In the genomic region with DNA sequence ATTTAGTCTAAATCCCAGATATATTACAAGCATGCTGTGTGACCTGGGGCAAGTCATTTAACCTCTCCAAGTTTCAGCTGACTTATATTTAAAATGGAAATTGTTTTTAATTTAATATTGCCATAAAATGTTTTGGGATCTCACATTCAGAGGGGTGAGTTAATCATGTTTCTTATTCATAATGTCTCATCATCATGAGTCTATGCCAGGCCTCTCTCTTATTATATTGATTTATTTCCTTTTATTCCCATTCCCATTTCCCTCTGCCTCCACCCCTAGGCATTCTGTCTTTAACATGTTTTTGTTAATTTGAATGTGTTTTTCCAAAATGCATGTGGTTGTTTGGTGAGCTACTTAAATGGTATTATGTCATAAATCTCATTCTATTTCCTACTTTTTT, we compare ENCODE assay signal across 18 cellular contexts. TPM values are rescaled to one million over a fixed set of nuclear protein-coding genes. Genes with fewer than 3 reads are reported as not detected.
DNase-seq lines count a peak whose midpoint lies in the region; ATAC-seq and TF ChIP-seq lines count a peak whose summit lies in the region.
"Had no signal": no experiment of that assay in that cellular context is flagged by ENCODE, and none has a peak within 500 bp of the region (broad histone marks: within the 10 kb centered on the region; RNA-seq: fewer than 3 reads in every experiment).

No MANE protein-coding gene starts in this region.

- ATAC-seq in HCT116 (no peak), foreskin keratinocyte (peak; percentile 33), GM21528 (IDR thresholded peaks at IDR 0.05; ENCODE audit: low FRiP score, unreplicated experiment) (no peak), HG02938 (IDR thresholded peaks at IDR 0.05; ENCODE audit: unreplicated experiment) (no peak)
- ATAC-seq: HepG2 had no signal

- intact Hi-C loops in HCT116 (cut with micrococcal nuclease): no loop called here

- H3K9ac ChIP-seq in HCT116 (ENCODE audit: low read length): no peak overlapping the region

- TF ChIP-seq RAD21 in HCT116 (IDR thresholded peaks at IDR 0.05; ENCODE audit: low read depth): no peak

- TF ChIP-seq CTCF in HCT116 (IDR thresholded peaks at IDR 0.05 in 2 of 3, conservative IDR thresholded peaks at IDR 0.05 in 1 of 3; ENCODE audit: borderline replicate concordance in 1 of 3, insufficient read depth in 1 of 3, low read depth in 2 of 3, low read length in 2 of 3) (no peak), foreskin keratinocyte (conservative IDR thresholded peaks at IDR 0.05) (no peak)

- H4K20me1 ChIP-seq in HCT116 (ENCODE audit: insufficient read depth): no peaks in the 10 kb centered on the region

- H3K4me1 ChIP-seq in HCT116 (ENCODE audit: control insufficient read depth in 1 of 2, insufficient read depth in 2 of 2, low read length in 2 of 2): peaks cover 0 to 17% of the 10 kb centered on the region in 2 experiments; a peak in 2 of 4 replicates
- H3K4me1 ChIP-seq in SJSA1 (replicated peaks): peaks cover 34% of the 10 kb centered on the region
- H3K4me1 ChIP-seq in foreskin keratinocyte: peaks cover 3% of the 10 kb centered on the region

- RAD21 ChIA-PET in HCT116 (lab: Charles Lee; ENCODE audit: low non-redundant PET in 1 of 2, low total read pairs in 2 of 2, uncharacterized antibody in 2 of 2, unreplicated experiment in 2 of 2): no interaction called here

- H3K36me3 ChIP-seq in HCT116 (ENCODE audit: control insufficient read depth in 1 of 2, insufficient read depth in 2 of 2, low read length in 2 of 2): no peaks in the 10 kb centered on the region
- H3K36me3 ChIP-seq in SJSA1: no peaks in the 10 kb centered on the region

- peak; percentile 10 for DNase-seq in AG08395 (ENCODE audit: low spot score)
- no peak for DNase-seq in HCT116 (ENCODE audit: low read depth, low spot score)
- no peak for DNase-seq in SJSA1 (ENCODE audit: low read depth in 1 of 2, low spot score in 2 of 2)
- no peak for DNase-seq in foreskin keratinocyte
- no peak for DNase-seq in NCI-H2227 treated with DMSO at 0.1 percent for 48 hours (lab: John Stamatoyannopoulos, UW)
- no peak for DNase-seq in kidney glomerular epithelial cell (lab: John Stamatoyannopoulos, UW)
- DNase-seq: 8988T; ACHN; C1 segment of cervical spinal cord; CD4-positive, alpha-beta memory T cell; DMS153; DMS79 treated with DMSO at 0.1 percent for 48 hours; EL; GDM1 had no signal

- H3K9me2 ChIP-seq in HCT116 (ENCODE audit: insufficient read depth): no peaks in the 10 kb centered on the region

- POLR2A ChIA-PET in HCT116 (lab: Charles Lee): no interaction called here

- H3K4me3 ChIP-seq in HCT116 (replicated peaks in 1 of 2; ENCODE audit: low read depth in 1 of 2, low read length in 2 of 2) (no peak overlapping the region), SJSA1 (no peak overlapping the region)

- no peak overlapping the region for H3K27ac ChIP-seq in HCT116 (ENCODE audit: low read depth, low read length)
- peak overlapping the region; percentile 79 for H3K27ac ChIP-seq in SJSA1
- H3K27ac ChIP-seq in foreskin keratinocyte: no peak overlapping the region

- H3K27me3 ChIP-seq in HCT116 (ENCODE audit: insufficient read depth, low read length) (no peaks in the 10 kb centered on the region), SJSA1 (replicated peaks) (no peaks in the 10 kb centered on the region), foreskin keratinocyte (peaks cover 37% of the 10 kb centered on the region)

- no peak for TF ChIP-seq POLR2A in HCT116 (IDR thresholded peaks at IDR 0.05; ENCODE audit: borderline replicate concordance, extremely low read depth, insufficient read depth, insufficient read length)

- BruUV-seq in HCT116 (replicated peaks; lab: Mats Ljungman, UMichigan): no TSS peak

- H3K9me3 ChIP-seq in HCT116 (ENCODE audit: control insufficient read depth in 1 of 2, insufficient read depth in 1 of 2, low read depth in 1 of 2, low read length in 2 of 2): no peaks in the 10 kb centered on the region
- no peaks in the 10 kb centered on the region for H3K9me3 ChIP-seq in SJSA1 (replicated peaks)

- H3K4me2 ChIP-seq in HCT116 (ENCODE audit: low read length): no peak overlapping the region

- H3K79me2 ChIP-seq in HCT116 (ENCODE audit: insufficient read depth, low read length): no peaks in the 10 kb centered on the region

- H2AFZ ChIP-seq in HCT116 (ENCODE audit: low read depth, low read length, poor library complexity, severe bottlenecking): peak overlapping the region; percentile 60

- CTCF ChIA-PET in HCT116 (lab: Charles Lee): no interaction called here

TF ChIP-seq in HCT116, 20 proteins besides CTCF, POLR2A, EP300 and RAD21:
- no peak for TF ChIP-seq TCF7L2 (IDR thresholded peaks at IDR 0.05; ENCODE audit: borderline replicate concordance, extremely low read depth, insufficient read depth, insufficient read length)
- no peak for TF ChIP-seq JUND (IDR thresholded peaks at IDR 0.05)
- no peak for TF ChIP-seq SP1 (IDR thresholded peaks at IDR 0.05; ENCODE audit: low read depth)
- TF ChIP-seq, protein P1, sequence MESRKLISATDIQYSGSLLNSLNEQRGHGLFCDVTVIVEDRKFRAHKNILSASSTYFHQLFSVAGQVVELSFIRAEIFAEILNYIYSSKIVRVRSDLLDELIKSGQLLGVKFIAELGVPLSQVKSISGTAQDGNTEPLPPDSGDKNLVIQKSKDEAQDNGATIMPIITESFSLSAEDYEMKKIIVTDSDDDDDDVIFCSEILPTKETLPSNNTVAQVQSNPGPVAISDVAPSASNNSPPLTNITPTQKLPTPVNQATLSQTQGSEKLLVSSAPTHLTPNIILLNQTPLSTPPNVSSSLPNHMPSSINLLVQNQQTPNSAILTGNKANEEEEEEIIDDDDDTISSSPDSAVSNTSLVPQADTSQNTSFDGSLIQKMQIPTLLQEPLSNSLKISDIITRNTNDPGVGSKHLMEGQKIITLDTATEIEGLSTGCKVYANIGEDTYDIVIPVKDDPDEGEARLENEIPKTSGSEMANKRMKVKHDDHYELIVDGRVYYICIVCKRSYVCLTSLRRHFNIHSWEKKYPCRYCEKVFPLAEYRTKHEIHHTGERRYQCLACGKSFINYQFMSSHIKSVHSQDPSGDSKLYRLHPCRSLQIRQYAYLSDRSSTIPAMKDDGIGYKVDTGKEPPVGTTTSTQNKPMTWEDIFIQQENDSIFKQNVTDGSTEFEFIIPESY (IDR thresholded peaks at IDR 0.05; ENCODE audit: extremely low read depth, insufficient replicate concordance, low read length): no peak
- no peak for TF ChIP-seq CEBPB (IDR thresholded peaks at IDR 0.05; ENCODE audit: low read depth)
- no peak for TF ChIP-seq CBX3 (IDR thresholded peaks at IDR 0.05; ENCODE audit: low read depth)
- no peak for TF ChIP-seq ZNF274 (IDR thresholded peaks at IDR 0.05; ENCODE audit: low read depth, low read length)
- TF ChIP-seq, protein P2, sequence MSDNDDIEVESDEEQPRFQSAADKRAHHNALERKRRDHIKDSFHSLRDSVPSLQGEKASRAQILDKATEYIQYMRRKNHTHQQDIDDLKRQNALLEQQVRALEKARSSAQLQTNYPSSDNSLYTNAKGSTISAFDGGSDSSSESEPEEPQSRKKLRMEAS (IDR thresholded peaks at IDR 0.05): no peak
- no peak for TF ChIP-seq SRF (IDR thresholded peaks at IDR 0.05; ENCODE audit: low read depth)
- TF ChIP-seq YY1 (IDR thresholded peaks at IDR 0.05; ENCODE audit: extremely low read depth, insufficient replicate concordance, low read depth, low read length): no peak

RNA-seq across cellular contexts. Expression of a gene that starts 39.0 kb away (rescaled TPM):
- 48.1 TPM for total RNA-seq in HCT116 (2021; ENCODE audit: unreplicated experiment)
- polyA plus RNA-seq in HCT116 (2012): 26.9 and 35.1 TPM in 2 replicates
- total RNA-seq in SJSA1 (2014; rRNA removed; shearing (Covaris generic)): 97.9 and 101 TPM in 2 replicates
- 48.8 and 53.1 TPM in 2 replicates for total RNA-seq in foreskin keratinocyte
- 50.4 and 56.8 TPM in 2 replicates for polyA plus RNA-seq in foreskin keratinocyte

RNA-seq across cellular contexts. Expression of a gene that starts 53.7 kb away (rescaled TPM):
- not detected for total RNA-seq in HCT116 (2021; ENCODE audit: unreplicated experiment)
- 0.04 and 0.16 TPM in 2 replicates for polyA plus RNA-seq in HCT116 (2012)
- 2.8 and 4.4 TPM in 2 replicates for total RNA-seq in SJSA1 (2014; rRNA removed; shearing (Covaris generic))
- 0.11 TPM in 1 of 2 replicates, not detected in the other for total RNA-seq in foreskin keratinocyte
- polyA plus RNA-seq in foreskin keratinocyte: 0.07 TPM in 1 of 2 replicates, not detected in the other
- total RNA-seq: B cell; CD4-positive, alpha-beta memory T cell; HepG2 had no signal
- polyA plus RNA-seq: CD4-positive, alpha-beta memory T cell; HepG2 had no signal
